In the genomic region with DNA sequence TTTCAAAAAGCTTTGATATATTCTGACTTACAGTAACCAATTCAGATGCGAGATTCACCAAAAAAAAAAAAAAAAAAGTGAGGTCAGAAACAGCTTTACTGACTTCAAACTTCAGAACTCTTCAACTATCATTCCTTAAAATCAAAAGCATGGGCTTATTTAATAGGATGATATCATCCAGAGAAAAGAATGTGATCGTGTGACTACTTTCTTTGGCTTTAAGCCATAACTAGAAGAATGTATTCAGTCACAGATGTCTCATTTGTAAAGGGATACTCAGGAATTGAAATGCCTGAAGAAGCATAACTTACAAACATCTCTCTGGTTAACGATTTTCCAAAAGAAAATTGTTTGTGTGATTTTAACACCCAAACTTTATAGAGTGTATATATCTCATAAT, we compare ENCODE assay signal across 13 cellular contexts. TPM values are rescaled to one million over a fixed set of nuclear protein-coding genes. Genes with fewer than 3 reads are reported as not detected.
DNase-seq lines count a peak whose midpoint lies in the region; ATAC-seq, FAIRE-seq and TF ChIP-seq lines count a peak whose summit lies in the region.
"Had no signal": no experiment of that assay in that cellular context is flagged by ENCODE, and none has a peak within 500 bp of the region (broad histone marks: within the 10 kb centered on the region; RNA-seq: fewer than 3 reads in every experiment).

No MANE protein-coding gene starts in this region.

- H3K79me1 ChIP-seq in neuronal stem cell (ENCODE audit: low read depth, low read length): no peaks in the 10 kb centered on the region

- peak; percentile 48 for DNase-seq in GM04504 (ENCODE audit: low read depth)
- DNase-seq in RCC 7860 (ENCODE audit: low spot score): peak; percentile 94
- DNase-seq in retinal pigment epithelial cell (ENCODE audit: low read depth): peak; percentile 52
- DNase-seq in neuronal stem cell (ENCODE audit: low spot score): no peak
- no peak for DNase-seq in activated CD4-positive, alpha-beta T cell treated with anti-CD3 and anti-CD28 coated beads, Interleukin-2, amount 50 U/mL, for 48 hours
- DNase-seq: activated naive CD4-positive, alpha-beta T cell; NCI-H2081; right lobe of liver had no signal

- no peak overlapping the region for H2BK12ac ChIP-seq in neuronal stem cell (ENCODE audit: low read length)

- no peaks in the 10 kb centered on the region for H3K27me3 ChIP-seq in neuronal stem cell (ENCODE audit: control insufficient read depth in 3 of 3, insufficient read depth in 3 of 3, low read depth in 1 of 3, low read length in 3 of 3)
- H3K27me3 ChIP-seq: esophagus muscularis mucosa, right lobe of liver had no signal

- no peak overlapping the region for H3K4me2 ChIP-seq in neuronal stem cell (ENCODE audit: insufficient read depth, low read length, poor library complexity, severe bottlenecking)

- no peak overlapping the region for H4K8ac ChIP-seq in neuronal stem cell (ENCODE audit: low read depth, low read length)

- no peak overlapping the region for H3K23ac ChIP-seq in neuronal stem cell (ENCODE audit: low read depth, low read length, poor library complexity)

- H2BK5ac ChIP-seq in neuronal stem cell (ENCODE audit: low read length): no peak overlapping the region

- no CpG with 5 or more reads among the region's 3 CpGs for WGBS in neuronal stem cell (ENCODE audit: extremely low coverage in 2 of 2, insufficient read length in 2 of 2, insufficient replicate concordance in 1 of 2), 2 donors

- H3K27ac ChIP-seq in neuronal stem cell (replicated peaks; ENCODE audit: low read length): no peak overlapping the region
- H3K27ac ChIP-seq: esophagus muscularis mucosa, right lobe of liver had no signal

- no peak overlapping the region for H4K91ac ChIP-seq in neuronal stem cell (ENCODE audit: low read depth, low read length, poor library complexity)

- TF ChIP-seq CTCF in retinal pigment epithelial cell (conservative IDR thresholded peaks at IDR 0.05; ENCODE audit: low read depth, low read length): no peak

- peak; percentile 36 for ATAC-seq in esophagus mucosa
- ATAC-seq in GM21526 (IDR thresholded peaks at IDR 0.05; ENCODE audit: low FRiP score, unreplicated experiment): no peak
- ATAC-seq in GM18861 (IDR thresholded peaks at IDR 0.05; ENCODE audit: unreplicated experiment): no peak
- ATAC-seq: right lobe of liver had no signal

- no peaks in the 10 kb centered on the region for H3K4me1 ChIP-seq in neuronal stem cell (ENCODE audit: control insufficient read depth in 2 of 2, insufficient read depth in 1 of 2, low read depth in 1 of 2, low read length in 2 of 2)
- H3K4me1 ChIP-seq: right lobe of liver had no signal

- H3K18ac ChIP-seq in neuronal stem cell (ENCODE audit: low read length): no peak overlapping the region

- no peak overlapping the region for H3K4ac ChIP-seq in neuronal stem cell (ENCODE audit: low read length)

- no peaks in the 10 kb centered on the region for H3K36me3 ChIP-seq in neuronal stem cell (replicated peaks in 1 of 2; ENCODE audit: control insufficient read depth in 2 of 2, insufficient read depth in 2 of 2, low read length in 2 of 2)
- H3K36me3 ChIP-seq: esophagus muscularis mucosa, right lobe of liver had no signal

- no peak overlapping the region for H3K9ac ChIP-seq in neuronal stem cell (ENCODE audit: low read depth, low read length, poor library complexity)

- H3K4me3 ChIP-seq in retinal pigment epithelial cell (ENCODE audit: low read length): no peak overlapping the region
- H3K4me3 ChIP-seq in neuronal stem cell (ENCODE audit: low read length in 2 of 2): no peak overlapping the region
- H3K4me3 ChIP-seq: esophagus muscularis mucosa, lung, right lobe of liver had no signal

- FAIRE-seq in RCC 7860 (lab: Jason Lieb, UNC): peak; percentile 99

- no peak overlapping the region for H2AFZ ChIP-seq in neuronal stem cell (ENCODE audit: low read length)

- H3K14ac ChIP-seq in neuronal stem cell (ENCODE audit: low read length): no peak overlapping the region

- no peak overlapping the region for H2AK5ac ChIP-seq in neuronal stem cell (ENCODE audit: low read depth, low read length)

- H2BK15ac ChIP-seq in neuronal stem cell (ENCODE audit: low read length): no peak overlapping the region

- no peak overlapping the region for H2BK120ac ChIP-seq in neuronal stem cell (ENCODE audit: low read depth, low read length)

- H3K9me3 ChIP-seq in neuronal stem cell (replicated peaks in 1 of 2; ENCODE audit: control insufficient read depth in 2 of 2, insufficient read depth in 1 of 2, low read depth in 1 of 2, low read length in 2 of 2): no peaks in the 10 kb centered on the region
- H3K9me3 ChIP-seq: esophagus muscularis mucosa, right lobe of liver had no signal

RNA-seq across cellular contexts. Expression of gene TPK1, which starts 11.5 kb away (rescaled TPM):
- total RNA-seq in esophagus mucosa: 2.0 TPM
- 3.8 TPM for polyA plus RNA-seq in neuronal stem cell (2013, experiment 1 of 2)
- polyA plus RNA-seq in neuronal stem cell (2013, experiment 2 of 2): 4.3 TPM

Comparison
In these comparisons a context has a peak if more than half of its experiments do, and no peak if none do; other contexts are left out.
1. DNase-seq: peak in GM04504 (single experiment), RCC 7860 (single experiment) and retinal pigment epithelial cell (single experiment); none in neuronal stem cell (single experiment) and activated CD4-positive, alpha-beta T cell treated with anti-CD3 and anti-CD28 coated beads, Interleukin-2, amount 50 U/mL, for 48 hours (0 of 2).